ENCODE assay signal across 8 cellular contexts in the genomic region with DNA sequence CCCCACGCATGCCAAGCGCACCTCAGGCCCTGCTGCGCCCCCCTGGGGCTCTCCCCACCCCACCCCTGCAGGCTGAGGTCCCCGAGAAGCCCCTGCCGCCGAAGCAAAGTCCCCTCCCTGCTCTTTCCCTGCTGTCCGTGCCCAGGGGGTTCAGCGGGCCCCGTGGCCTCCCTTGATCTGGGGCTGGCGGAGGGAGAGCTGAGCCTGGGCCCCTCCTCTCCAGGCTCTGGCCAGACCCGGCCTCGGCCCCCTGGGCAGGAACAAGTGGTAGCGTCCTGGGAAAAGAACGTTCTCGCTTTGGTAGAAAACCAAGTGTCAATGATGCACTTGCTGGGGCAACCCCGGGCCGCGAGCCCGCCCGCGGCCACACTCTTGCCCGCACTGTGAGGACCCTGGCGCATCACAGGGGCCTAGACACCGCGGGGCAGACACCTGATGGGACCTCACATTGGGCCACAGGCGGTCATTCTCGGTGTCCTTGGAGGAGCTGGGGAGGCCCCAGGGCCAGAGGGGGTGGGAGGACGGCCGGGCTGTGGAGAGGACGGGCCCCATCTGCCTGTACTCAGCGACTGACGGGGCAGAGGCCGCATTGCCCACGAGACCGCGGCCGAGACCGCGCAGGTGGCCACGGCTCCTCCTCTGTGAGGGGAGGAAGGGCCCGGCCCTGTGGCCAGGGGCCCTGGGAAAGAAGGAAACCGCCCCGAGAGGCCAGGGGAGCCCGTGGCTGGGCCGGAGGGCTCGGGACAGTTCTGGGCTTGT. TPM values are rescaled to one million over a fixed set of nuclear protein-coding genes. Genes with fewer than 3 reads are reported as not detected.
DNase-seq lines count a peak whose midpoint lies in the region; ATAC-seq and TF ChIP-seq lines count a peak whose summit lies in the region.

No MANE protein-coding gene starts in this region.

- intact Hi-C loops in esophagus muscularis mucosa (cut with DNase I) = no loop called here

- H3K27ac ChIP-seq in SK-N-MC (no peak overlapping the region), esophagus muscularis mucosa (replicated peaks in 1 of 4) (peak overlapping the region; percentile 84 to 94 (median 85))

- peak; percentile 27 for DNase-seq in stimulated activated CD8-positive, alpha-beta memory T cell treated with anti-CD3 and anti-CD28 coated beads, Interleukin-12 subunit alpha, Interleukin-12 subunit beta, amount 100 ng/mL, for 4 hours (ENCODE audit: low read depth)
- DNase-seq in stimulated activated CD8-positive, alpha-beta memory T cell treated with anti-CD3 and anti-CD28 coated beads, Interleukin-4, amount 100 ng/mL, for 48 hours = no peak
- DNase-seq in SK-N-MC (ENCODE audit: low read depth, low spot score) = no peak
- no peak for DNase-seq in esophagus muscularis mucosa (ENCODE audit: extremely low spot score)
- DNase-seq in retina = peak; percentile 18
- no peak for DNase-seq in cortex of kidney (lab: John Stamatoyannopoulos, UW)
- no peak for DNase-seq in ACHN

- H3K9me3 ChIP-seq in SK-N-MC (ENCODE audit: low read depth, low read length) (no peaks in the 10 kb centered on the region), esophagus muscularis mucosa (no peaks in the 10 kb centered on the region)

- no peak for TF ChIP-seq CTCF in esophagus muscularis mucosa (IDR thresholded peaks at IDR 0.05)

- TF ChIP-seq EP300 in esophagus muscularis mucosa (IDR thresholded peaks at IDR 0.05) = no peak

- no peaks in the 10 kb centered on the region for H3K36me3 ChIP-seq in SK-N-MC (ENCODE audit: insufficient read depth, low read length)
- peaks cover 0 to 28% (median 5%) of the 10 kb centered on the region in 4 donors for H3K36me3 ChIP-seq in esophagus muscularis mucosa

- in situ Hi-C loops in ACHN (cut with HindIII; ENCODE audit: low pct_ligation_motif_present, low pct_unique_long_range_greater_than_20kb, low sequenced_read_pairs) = no loop called here

- ATAC-seq in HG03439 (IDR thresholded peaks at IDR 0.05; ENCODE audit: unreplicated experiment) = no peak

- H3K4me3 ChIP-seq in SK-N-MC (peak overlapping the region; percentile 54), esophagus muscularis mucosa (peak overlapping the region; percentile 63 to 80 (median 69))

- 87% methylated on average over 15 of the region's 46 CpGs for WGBS in esophagus muscularis mucosa

- peaks cover 58 to 90% (median 83%) of the 10 kb centered on the region in 4 donors for H3K4me1 ChIP-seq in esophagus muscularis mucosa

- no peak for TF ChIP-seq POLR2A in esophagus muscularis mucosa (IDR thresholded peaks at IDR 0.05; ENCODE audit: low read depth)

- no peaks in the 10 kb centered on the region for H3K27me3 ChIP-seq in esophagus muscularis mucosa

- no peak overlapping the region for H3K9ac ChIP-seq in SK-N-MC (ENCODE audit: insufficient read length)

RNA-seq across cellular contexts. Expression of a gene that starts 29.0 kb away (rescaled TPM):
- 100 to 1,000 TPM; 338 to 386 (median 375) TPM for total RNA-seq in esophagus muscularis mucosa

RNA-seq across cellular contexts. Expression of a gene that starts 37.6 kb away (rescaled TPM):
- total RNA-seq in esophagus muscularis mucosa = 100 to 1,000 TPM in 3 of 4 donors, 10 to 100 TPM in 1; 96.8 to 198 (median 135) TPM

RNA-seq across cellular contexts. Expression of a gene that starts 41.3 kb away (rescaled TPM):
- 100 to 1,000 TPM in 1 of 4 donors, 10 to 100 TPM in 3; 16.2 to 141 (median 30.5) TPM for total RNA-seq in esophagus muscularis mucosa

Comparison
In these comparisons a context has a peak if more than half of its experiments do, and no peak if none do; other contexts are left out.
1. DNase-seq: peak in stimulated activated CD8-positive, alpha-beta memory T cell treated with anti-CD3 and anti-CD28 coated beads, Interleukin-12 subunit alpha, Interleukin-12 subunit beta, amount 100 ng/mL, for 4 hours (single experiment) and retina (single experiment); none in stimulated activated CD8-positive, alpha-beta memory T cell treated with anti-CD3 and anti-CD28 coated beads, Interleukin-4, amount 100 ng/mL, for 48 hours (single experiment), SK-N-MC (single experiment), esophagus muscularis mucosa (single experiment), cortex of kidney (single experiment) and ACHN (single experiment).